Comparison of ENCODE assay signal across 24 cellular contexts in genomic region chr11:17637901-17638300, GRCh38.
"Had no signal": no experiment of that assay in that cellular context is flagged by ENCODE, and none has a peak within 500 bp of the region (broad histone marks: within the 10 kb centered on the region; RNA-seq: fewer than 3 reads in every experiment).

No MANE protein-coding gene starts in this region.

- H3K27me3 ChIP-seq: colonic mucosa, foreskin keratinocyte, gastroesophageal sphincter, heart left ventricle, hepatocyte had no signal

- H3K4me1 ChIP-seq: colonic mucosa, foreskin keratinocyte, gastroesophageal sphincter, heart left ventricle, left ventricle myocardium inferior, lower lobe of right lung had no signal

- ATAC-seq: esophagus mucosa, foreskin keratinocyte, gastroesophageal sphincter, heart left ventricle, left colon, left lobe of liver, lower lobe of right lung, mucosa of descending colon had no signal

- H3K9me3 ChIP-seq: colonic mucosa, gastroesophageal sphincter, heart left ventricle, left ventricle myocardium inferior, lower lobe of right lung, mucosa of descending colon had no signal

- H3K4me3 ChIP-seq: colonic mucosa, dorsolateral prefrontal cortex, gastroesophageal sphincter, heart left ventricle, hepatocyte, left ventricle myocardium inferior, lower lobe of right lung, mucosa of descending colon had no signal

- H2AFZ ChIP-seq: hepatocyte had no signal

- H3K27ac ChIP-seq: colonic mucosa, dorsolateral prefrontal cortex, epithelial cell of prostate, foreskin keratinocyte, gastroesophageal sphincter, heart left ventricle, hepatocyte, left ventricle myocardium inferior, lower lobe of right lung had no signal

- H3K79me2 ChIP-seq: hepatocyte had no signal

- DNase-seq: colonic mucosa; cortex of kidney; dorsolateral prefrontal cortex; effector CD4-positive, alpha-beta T cell; effector memory CD4-positive, alpha-beta T cell; erythroblast; foreskin keratinocyte; heart left ventricle; hypothalamus; immature natural killer cell; islet precursor cell; kidney; kidney glomerular epithelial cell; left colon; left ventricle myocardium inferior; lower lobe of right lung; mesenchymal stem cell; mucosa of descending colon; naive B cell had no signal

- H3K36me3 ChIP-seq: colonic mucosa, gastroesophageal sphincter, heart left ventricle, left ventricle myocardium inferior, lower lobe of right lung had no signal

- H3K4me2 ChIP-seq: hepatocyte had no signal
